29 cellular contexts compared by ENCODE assay signal in the genomic region with DNA sequence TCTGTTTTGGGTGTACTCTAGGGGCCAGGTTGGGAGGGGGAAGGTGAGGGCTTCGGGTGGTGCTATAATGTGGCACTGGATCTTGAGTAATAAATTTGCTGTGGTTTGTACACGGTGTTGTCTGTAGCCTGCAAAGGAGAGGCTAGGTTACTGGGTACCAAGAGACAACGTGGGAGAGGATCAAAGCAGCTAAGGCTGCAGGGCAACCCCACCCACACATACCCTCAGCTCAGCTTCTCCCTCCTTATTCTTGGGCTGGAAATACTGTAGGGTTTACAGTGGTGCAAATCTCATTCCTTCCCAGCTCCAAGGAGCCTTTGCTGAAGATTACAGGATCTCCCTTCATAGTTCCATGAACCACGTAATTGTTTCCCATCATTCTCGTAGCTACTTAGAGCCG. TPM values are rescaled to one million over a fixed set of nuclear protein-coding genes. Genes with fewer than 3 reads are reported as not detected.
"Had no signal": no experiment of that assay in that cellular context is flagged by ENCODE, and none has a peak within 500 bp of the region (broad histone marks: within the 10 kb centered on the region; RNA-seq: fewer than 3 reads in every experiment).

No MANE protein-coding gene starts in this region.

- H3K9me3 Mint-ChIP-seq: activated naive CD8-positive, alpha-beta T cell treated with anti-CD3 and anti-CD28 coated beads, Interleukin-2, amount 10 ng/mL, durations not matched to agents 7 days and 5 days; activated T-cell treated with anti-CD3 and anti-CD28 coated beads, Interleukin-2, amount 50 U/mL, for 24 hours; activated T-helper 2 cell treated with anti-CD3 and anti-CD28 coated beads, Interferon-gamma antibody, Interleukin-2, Interleukin-4, amounts not matched to agents 10 μg/mL and 5 μg/mL and 100 μg/mL, durations not matched to agents 14 hours and 24 hours and 36 hours; stimulated activated naive B cell treated with anti-CD40 and anti-IgM and Interleukin-4, amounts not matched to agents 10 μg/mL and 1 μg/mL and 100 μg/mL, for 72 hours had no signal

- H3K27me3 Mint-ChIP-seq: activated naive CD8-positive, alpha-beta T cell treated with anti-CD3 and anti-CD28 coated beads, Interleukin-2, amount 10 ng/mL, durations not matched to agents 7 days and 5 days; activated T-cell treated with anti-CD3 and anti-CD28 coated beads, Interleukin-2, amount 50 U/mL, for 24 hours; stimulated activated naive B cell treated with anti-CD40 and anti-IgM and Interleukin-4, amounts not matched to agents 10 μg/mL and 1 μg/mL and 100 μg/mL, for 72 hours had no signal

- H3K9me3 ChIP-seq: transverse colon, uterus had no signal

- H3K4me3 Mint-ChIP-seq: activated naive CD8-positive, alpha-beta T cell treated with anti-CD3 and anti-CD28 coated beads, Interleukin-2, amount 10 ng/mL, durations not matched to agents 7 days and 5 days; activated T-cell treated with anti-CD3 and anti-CD28 coated beads, Interleukin-2, amount 50 U/mL, for 24 hours; nephron progenitor cell; stimulated activated naive B cell treated with anti-CD40 and anti-IgM and Interleukin-4, amounts not matched to agents 10 μg/mL and 1 μg/mL and 100 μg/mL, for 72 hours had no signal

- H3K27ac Mint-ChIP-seq: activated naive CD8-positive, alpha-beta T cell treated with anti-CD3 and anti-CD28 coated beads, Interleukin-2, amount 10 ng/mL, durations not matched to agents 7 days and 5 days; activated T-cell treated with anti-CD3 and anti-CD28 coated beads, Interleukin-2, amount 50 U/mL, for 24 hours; activated T-helper 2 cell treated with anti-CD3 and anti-CD28 coated beads, Interferon-gamma antibody, Interleukin-2, Interleukin-4, amounts not matched to agents 10 μg/mL and 5 μg/mL and 100 μg/mL, durations not matched to agents 14 hours and 24 hours and 36 hours; nephron progenitor cell; stimulated activated naive B cell treated with anti-CD40 and anti-IgM and Interleukin-4, amounts not matched to agents 10 μg/mL and 1 μg/mL and 100 μg/mL, for 72 hours had no signal

- H3K36me3 ChIP-seq: uterus had no signal

- ATAC-seq: esophagus mucosa; left ventricle myocardium superior; sciatic nerve; stimulated activated naive B cell treated with anti-CD40 and anti-IgM and Interleukin-4, amounts not matched to agents 10 μg/mL and 1 μg/mL and 100 μg/mL, for 72 hours had no signal

- H3K27me3 ChIP-seq: cardiac muscle cell, transverse colon, uterus had no signal

- DNase-seq: activated CD4-positive, alpha-beta T cell treated with anti-CD3 and anti-CD28 coated beads for 1 hour; activated CD4-positive, alpha-beta T cell treated with anti-CD3 and anti-CD28 coated beads, Interleukin-2, amount 50 U/mL, for 1 hour; activated CD8-positive, alpha-beta memory T cell treated with anti-CD3 and anti-CD28 coated beads for 24 hours; activated CD8-positive, alpha-beta memory T cell treated with anti-CD3 and anti-CD28 coated beads, Interleukin-2, amount 50 U/mL, for 4 hours; activated naive CD4-positive, alpha-beta T cell; activated naive CD8-positive, alpha-beta T cell treated with anti-CD3 and anti-CD28 coated beads, Interleukin-2, amount 10 ng/mL, durations not matched to agents 7 days and 5 days; activated T-cell treated with anti-CD3 and anti-CD28 coated beads, Interleukin-2, amount 50 U/mL, for 24 hours; amygdala; dermis blood vessel endothelial cell; effector CD8-positive, alpha-beta T cell; foreskin melanocyte; glutamatergic neuron; hippocampal formation; left ventricle myocardium superior; mammary epithelial cell; midbrain; nephron progenitor cell; occipital lobe; small intestine; stimulated activated CD4-positive, alpha-beta T cell treated with anti-CD3 and anti-CD28 coated beads, Interleukin-15, amount 100 ng/mL, for 24 hours; stimulated activated naive B cell treated with anti-CD40 and anti-IgM and Interleukin-4, amounts not matched to agents 10 μg/mL and 1 μg/mL and 100 μg/mL, for 72 hours; transverse colon; uterus had no signal

- H3K27ac ChIP-seq: cardiac muscle cell, transverse colon had no signal

- H3K4me3 ChIP-seq: cardiac muscle cell, transverse colon, uterus had no signal

RNA-seq across cellular contexts. Expression of gene FSCN3, which starts 1.9 kb away (rescaled TPM):
- total RNA-seq: left ventricle myocardium superior had no signal

RNA-seq across cellular contexts. Expression of gene PAX4, which starts 26.4 kb away (rescaled TPM):
- total RNA-seq: activated naive CD8-positive, alpha-beta T cell treated with anti-CD3 and anti-CD28 coated beads, Interleukin-2, amount 10 ng/mL, durations not matched to agents 7 days and 5 days; activated T-helper 2 cell treated with anti-CD3 and anti-CD28 coated beads, Interferon-gamma antibody, Interleukin-2, Interleukin-4, amounts not matched to agents 10 μg/mL and 5 μg/mL and 100 μg/mL, durations not matched to agents 14 hours and 24 hours and 36 hours; cardiac muscle cell; dermis blood vessel endothelial cell; esophagus mucosa; left ventricle myocardium superior; mammary epithelial cell; occipital lobe; renal cortical epithelial cell; sciatic nerve; temporal lobe; uterus had no signal
- polyA plus RNA-seq: cardiac muscle cell, mammary epithelial cell had no signal
